ENCODE assay signal across 1 cellular context in the genomic region with DNA sequence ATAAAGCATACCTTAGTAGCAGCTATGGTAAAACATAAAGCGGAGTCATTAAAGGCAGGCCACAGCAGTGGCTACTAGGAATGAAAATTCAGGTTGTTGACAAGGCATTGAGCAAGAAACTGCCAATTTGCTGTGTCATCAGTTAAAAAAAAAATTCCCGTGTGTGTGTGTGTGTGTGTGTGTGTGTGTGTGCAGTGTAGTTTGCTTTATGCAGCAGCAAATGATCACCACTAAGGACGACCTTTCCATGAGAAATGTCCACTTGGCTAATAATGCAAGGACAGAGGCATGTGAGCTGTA.
TF ChIP-seq lines count a peak whose summit lies in the region.

No MANE protein-coding gene starts in this region.

TF ChIP-seq in H1, 55 proteins besides CTCF, POLR2A, EP300 and RAD21:
- TF ChIP-seq SP4 (IDR thresholded peaks at IDR 0.05; ENCODE audit: low read length) = no peak
- TF ChIP-seq CBX5 (IDR thresholded peaks at IDR 0.05; ENCODE audit: low read depth, low read length) = no peak
- no peak for TF ChIP-seq TAF1 (IDR thresholded peaks at IDR 0.05; ENCODE audit: low read depth, low read length)
- no peak for TF ChIP-seq ATF3 (IDR thresholded peaks at IDR 0.05; ENCODE audit: insufficient read depth, low read depth, low read length)
- peak; percentile 72 for TF ChIP-seq BACH1 (IDR thresholded peaks at IDR 0.05; ENCODE audit: low read length)
- TF ChIP-seq MAFK (IDR thresholded peaks at IDR 0.05; ENCODE audit: low read depth, low read length) = peak; percentile 83
- TF ChIP-seq RXRA (IDR thresholded peaks at IDR 0.05; ENCODE audit: insufficient read depth, low read depth, low read length) = no peak
- TF ChIP-seq KDM1A (IDR thresholded peaks at IDR 0.05; ENCODE audit: borderline replicate concordance, low read length) = no peak
